In genomic region chr4:73142995-73143547, GRCh38 we compare ENCODE assay signal across 16 cellular contexts.
DNase-seq lines count a peak whose midpoint lies in the region; ATAC-seq, FAIRE-seq and TF ChIP-seq lines count a peak whose summit lies in the region.
"Had no signal": no experiment of that assay in that cellular context is flagged by ENCODE, and none has a peak within 500 bp of the region (broad histone marks: within the 10 kb centered on the region; RNA-seq: fewer than 3 reads in every experiment).

No MANE protein-coding gene starts in this region.

- H3K4me2 ChIP-seq in hepatocyte = no peak overlapping the region

- CTCF ChIA-PET in A673 (lab: Charles Lee) = no interaction called here

- H3K79me2 ChIP-seq in hepatocyte = peaks cover 12% of the 10 kb centered on the region

- POLR2A ChIA-PET in A673 (lab: Charles Lee; ENCODE audit: low non-redundant PET) = no interaction called here

- 96% methylated on average over 4 of the region's 4 CpGs for WGBS in hepatocyte (ENCODE audit: low lambda C conversion rate, missing lambda C conversion rate)
- WGBS in adrenal gland, 4 donors = 93 to 96% (median 95%) methylated on average over 4 of the region's 4 CpGs

- H3K9ac ChIP-seq in kidney (ENCODE audit: low read length in 2 of 2) = no peak overlapping the region

- no peak for TF ChIP-seq POLR2A in adrenal gland (IDR thresholded peaks at IDR 0.05)

- TF ChIP-seq CTCF in A673 (conservative IDR thresholded peaks at IDR 0.05; ENCODE audit: low read depth, low read length) (peak; percentile 26; the same call in 1 of the 2 replicates), RWPE2 (IDR thresholded peaks at IDR 0.05; ENCODE audit: poor library complexity, severe bottlenecking) (peak; percentile 50), hepatocyte (IDR thresholded peaks at IDR 0.05; ENCODE audit: poor library complexity) (peak; percentile 36), adrenal gland (IDR thresholded peaks at IDR 0.05) (peak in 3 of 6 experiments; percentile 13 to 41 (median 29)), kidney (IDR thresholded peaks at IDR 0.05; ENCODE audit: borderline replicate concordance, extremely low read depth, insufficient read depth) (no peak)

- H3K9me3 ChIP-seq in A673 (ENCODE audit: low read depth, low read length, poor library complexity, severe bottlenecking) (no peaks in the 10 kb centered on the region), RWPE2 (ENCODE audit: severe bottlenecking) (no peaks in the 10 kb centered on the region), hepatocyte (ENCODE audit: low read depth) (no peaks in the 10 kb centered on the region), adrenal gland (replicated peaks in 1 of 3) (no peaks in the 10 kb centered on the region), kidney (ENCODE audit: control insufficient read depth in 1 of 2, low read length in 2 of 2) (no peaks in the 10 kb centered on the region)

- H3K27ac ChIP-seq in A673 (ENCODE audit: low read depth, low read length, poor library complexity, severe bottlenecking) (no peak overlapping the region), RWPE2 (ENCODE audit: poor library complexity, severe bottlenecking) (no peak overlapping the region), hepatocyte (no peak overlapping the region), adrenal gland (no peak overlapping the region), kidney (ENCODE audit: low read depth in 2 of 2, low read length in 2 of 2) (no peak overlapping the region)
- H3K27ac ChIP-seq: WERI-Rb-1 had no signal

- H3K4me1 ChIP-seq in A673 (ENCODE audit: insufficient read depth, low read length, poor library complexity, severe bottlenecking) (no peaks in the 10 kb centered on the region), RWPE2 (ENCODE audit: insufficient read depth, poor library complexity, severe bottlenecking) (no peaks in the 10 kb centered on the region), hepatocyte (ENCODE audit: insufficient read depth) (no peaks in the 10 kb centered on the region), adrenal gland (replicated peaks in 1 of 2) (no peaks in the 10 kb centered on the region), kidney (ENCODE audit: control insufficient read depth in 1 of 2, insufficient read depth in 1 of 2, low read depth in 1 of 2, low read length in 2 of 2) (no peaks in the 10 kb centered on the region)

- FAIRE-seq in kidney (lab: Jason Lieb, UNC) = no peak
- FAIRE-seq: H54 had no signal

- DNase-seq in A673 (ENCODE audit: low spot score) (no peak), GM03348 (ENCODE audit: low spot score) (peak; percentile 8), RWPE2 (ENCODE audit: low spot score) (no peak), hepatocyte (ENCODE audit: low spot score) (no peak), mucosa of gallbladder (ENCODE audit: low spot score) (no peak), adrenal gland (no peak), NCI-H2171 treated with DMSO at 0.1 percent for 48 hours (lab: John Stamatoyannopoulos, UW) (no peak), kidney (no peak)
- DNase-seq: C1 segment of cervical spinal cord; cortex of kidney; NCI-H2029; NCI-H774; stimulated activated CD4-positive, alpha-beta T cell treated with anti-CD3 and anti-CD28 coated beads, Interleukin-2, amount 100 ng/mL, for 48 hours; WERI-Rb-1 had no signal

- no peak overlapping the region for H2AFZ ChIP-seq in hepatocyte

- H3K9me2 ChIP-seq in hepatocyte (replicated peaks; ENCODE audit: insufficient read depth) = no peaks in the 10 kb centered on the region

- no peak for ATAC-seq in RWPE2 (ENCODE audit: low read depth)
- ATAC-seq: activated naive CD4-positive, alpha-beta T cell treated with anti-CD3 and anti-CD28 coated beads, Interleukin-2, amount 50 U/mL, for 72 hours had no signal

- no peaks in the 10 kb centered on the region for H3K27me3 ChIP-seq in A673 (replicated peaks; ENCODE audit: insufficient read depth, low read depth, low read length, poor library complexity)
- H3K27me3 ChIP-seq in RWPE2 (ENCODE audit: insufficient read depth, poor library complexity, severe bottlenecking) = no peaks in the 10 kb centered on the region
- no peaks in the 10 kb centered on the region for H3K27me3 ChIP-seq in hepatocyte
- H3K27me3 ChIP-seq in adrenal gland = no peaks in the 10 kb centered on the region

- intact Hi-C loops in A673 (cut with micrococcal nuclease; ENCODE audit: unreplicated experiment) = no loop called here
- intact Hi-C loops in adrenal gland (cut with DNase I) = no loop called here
- intact Hi-C loops in kidney (cut with DNase I) = no loop called here

- H3K4me3 ChIP-seq in A673 (ENCODE audit: low read depth, low read length, poor library complexity, severe bottlenecking) = no peak overlapping the region
- H3K4me3 ChIP-seq in RWPE2 (ENCODE audit: severe bottlenecking) = no peak overlapping the region
- no peak overlapping the region for H3K4me3 ChIP-seq in hepatocyte
- no peak overlapping the region for H3K4me3 ChIP-seq in adrenal gland
- no peak overlapping the region for H3K4me3 ChIP-seq in kidney (ENCODE audit: low read length in 2 of 2)

- no TSS peak for BruUV-seq in A673 (replicated peaks; lab: Mats Ljungman, UMichigan)

- no peaks in the 10 kb centered on the region for H4K20me1 ChIP-seq in hepatocyte (ENCODE audit: insufficient read depth, poor library complexity, severe bottlenecking)

- H3K36me3 ChIP-seq in A673 (ENCODE audit: insufficient read depth, low read length, poor library complexity, severe bottlenecking) = peaks cover 44% of the 10 kb centered on the region
- peaks cover 100% of the 10 kb centered on the region for H3K36me3 ChIP-seq in RWPE2 (ENCODE audit: low read depth)
- H3K36me3 ChIP-seq in hepatocyte (replicated peaks; ENCODE audit: insufficient read depth, low read depth) = no peaks in the 10 kb centered on the region
- H3K36me3 ChIP-seq in adrenal gland (replicated peaks in 1 of 2) = peaks cover 0 to 69% of the 10 kb centered on the region in 2 donors
- H3K36me3 ChIP-seq in kidney (ENCODE audit: control insufficient read depth in 1 of 2, insufficient read depth in 2 of 2, low read length in 2 of 2) = peaks cover 18 to 42% of the 10 kb centered on the region in 2 donors
